In the genomic region with DNA sequence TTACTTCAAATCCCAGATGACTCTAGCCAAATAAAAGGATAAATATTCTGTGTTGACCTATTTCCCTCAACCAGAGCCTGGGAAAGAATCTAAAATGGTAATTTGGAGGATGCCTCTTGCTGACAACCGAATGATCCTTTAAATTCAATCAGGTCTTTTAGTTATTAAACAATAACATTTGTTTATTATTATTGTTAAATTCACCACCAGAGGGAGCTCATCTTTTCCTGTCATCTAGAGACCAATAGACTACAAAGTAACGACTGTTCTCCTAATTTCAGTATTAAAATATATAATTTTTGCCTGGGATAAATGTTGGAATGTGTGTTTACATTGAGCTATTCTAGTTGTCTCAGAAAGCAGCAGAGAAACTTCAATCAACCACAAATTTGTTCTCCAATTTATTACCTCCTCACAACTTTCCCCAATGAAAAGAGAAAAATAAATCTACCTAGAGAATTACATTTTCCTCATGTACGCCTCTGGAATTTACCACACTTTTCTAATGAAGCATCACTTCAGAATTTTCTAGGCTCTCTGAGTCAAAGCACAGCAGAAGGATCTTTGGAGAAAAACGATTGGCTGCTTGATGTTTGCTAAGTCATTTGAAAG, we compare ENCODE assay signal across 9 cellular contexts.
DNase-seq lines count a peak whose midpoint lies in the region; TF ChIP-seq lines count a peak whose summit lies in the region.
"Had no signal": no experiment of that assay in that cellular context is flagged by ENCODE, and none has a peak within 500 bp of the region (broad histone marks: within the 10 kb centered on the region; RNA-seq: fewer than 3 reads in every experiment).

No MANE protein-coding gene starts in this region.

- H3K4me1 ChIP-seq in prostate gland (replicated peaks), result no peaks in the 10 kb centered on the region

- TF ChIP-seq POLR2A in prostate gland (IDR thresholded peaks at IDR 0.05), result no peak

- H3K27ac ChIP-seq in prostate gland, result no peak overlapping the region

- WGBS in prostate gland, result 39% methylated on average over 4 of the region's 4 CpGs

- H3K36me3 ChIP-seq in prostate gland, result no peaks in the 10 kb centered on the region

- TF ChIP-seq CTCF in prostate gland (IDR thresholded peaks at IDR 0.05), result peak in 3 of 4 experiments; percentile 15 to 26 (median 21)

- H3K4me3 ChIP-seq in prostate gland, result no peak overlapping the region

- peak; percentile 21 for DNase-seq in NCI-H2171 treated with DMSO at 0.1 percent for 48 hours (lab: John Stamatoyannopoulos, UW)
- DNase-seq in NCI-H2171 (lab: John Stamatoyannopoulos, UW), result no peak
- peak; percentile 28 for DNase-seq in NCI-H2081 treated with DMSO at 0.1 percent for 48 hours (lab: John Stamatoyannopoulos, UW)
- peak; percentile 17 for DNase-seq in cerebellar cortex (ENCODE audit: low spot score)
- no peak for DNase-seq in prostate gland (ENCODE audit: low spot score)
- no peak for DNase-seq in stimulated activated CD4-positive, alpha-beta T cell treated with anti-CD3 and anti-CD28 coated beads, Interleukin-4, amount 100 ng/mL, for 4 hours
- DNase-seq in hypothalamus (lab: John Stamatoyannopoulos, UW), result no peak
- no peak for DNase-seq in ureter (ENCODE audit: low spot score)
- DNase-seq: CD4-positive, CD25-positive, alpha-beta regulatory T cell had no signal

- H3K9me3 ChIP-seq in prostate gland, result no peaks in the 10 kb centered on the region

- H3K27me3 ChIP-seq in prostate gland (replicated peaks; ENCODE audit: insufficient read depth), result no peaks in the 10 kb centered on the region

- intact Hi-C loops in prostate gland (cut with DNase I), result no loop called here

Comparison
In these comparisons a context has a peak if more than half of its experiments do, and no peak if none do; other contexts are left out.
1. DNase-seq: peak in NCI-H2171 treated with DMSO at 0.1 percent for 48 hours (single experiment), NCI-H2081 treated with DMSO at 0.1 percent for 48 hours (single experiment) and cerebellar cortex (single experiment); none in NCI-H2171 (single experiment), prostate gland (single experiment), stimulated activated CD4-positive, alpha-beta T cell treated with anti-CD3 and anti-CD28 coated beads, Interleukin-4, amount 100 ng/mL, for 4 hours (0 of 2), hypothalamus (0 of 51) and ureter (single experiment).